9 cellular contexts compared by ENCODE assay signal in the genomic region with DNA sequence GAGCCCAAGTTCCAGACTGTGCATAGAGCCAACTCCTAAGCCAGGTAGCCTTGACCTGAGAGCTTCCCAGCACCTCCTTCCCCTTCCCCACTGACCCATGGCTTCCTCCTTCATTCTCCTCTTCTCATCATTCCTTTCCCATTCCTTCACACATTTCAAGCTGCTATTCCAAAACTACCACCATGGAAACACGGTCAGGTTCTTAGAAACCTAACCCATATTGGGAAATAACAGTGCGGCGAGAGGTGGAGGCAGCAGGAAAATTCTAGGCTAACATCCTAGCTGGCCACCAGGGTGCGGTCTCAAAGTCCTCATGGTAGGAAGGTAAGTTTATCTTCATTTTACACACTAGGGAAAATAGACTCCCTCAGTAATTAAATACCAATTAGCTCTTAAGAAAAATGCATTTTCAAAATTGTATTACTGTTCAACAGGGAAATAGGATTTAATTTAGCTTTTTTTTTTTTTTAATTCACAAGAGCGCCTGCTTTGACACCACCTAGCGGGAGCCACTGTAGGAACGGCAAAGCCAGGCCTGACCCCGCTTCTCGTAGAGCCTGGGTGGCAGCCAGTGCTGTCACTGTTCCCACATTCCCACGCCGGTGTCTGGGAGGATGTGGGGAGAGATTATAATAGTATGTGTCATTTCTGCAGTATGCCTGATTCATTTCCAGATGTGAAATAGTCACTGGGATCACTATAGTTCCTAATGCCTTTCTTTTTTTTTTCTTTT. TPM values are rescaled to one million over a fixed set of nuclear protein-coding genes. Genes with fewer than 3 reads are reported as not detected.
DNase-seq lines count a peak whose midpoint lies in the region; ATAC-seq, FAIRE-seq and TF ChIP-seq lines count a peak whose summit lies in the region.
"Had no signal": no experiment of that assay in that cellular context is flagged by ENCODE, and none has a peak within 500 bp of the region (broad histone marks: within the 10 kb centered on the region; RNA-seq: fewer than 3 reads in every experiment).

No MANE protein-coding gene starts in this region.

- peak overlapping the region; percentile 66 for H2AFZ ChIP-seq in keratinocyte (ENCODE audit: control insufficient read depth, low read length)

- H3K4me2 ChIP-seq in keratinocyte (ENCODE audit: control insufficient read depth, extremely low read depth, insufficient read depth, low read depth, low read length): peak overlapping the region; percentile 39

- dilution Hi-C loops in keratinocyte (cut with MboI; ENCODE audit: extremely low pct_ligation_motif_present, low sequenced_read_pairs): no loop called here

- POLR2A ChIA-PET in CD4-positive, alpha-beta T cell (lab: Charles Lee): interaction anchor here (1.2 kb wide), 1 partner anchor 17 kb away, joined by 3 read pairs; a partner anchor contains a TSS

- H3K27me3 Mint-ChIP-seq in CD4-positive, alpha-beta T cell: no peaks in the 10 kb centered on the region

- peak overlapping the region; percentile 28 for H3K9ac ChIP-seq in keratinocyte (ENCODE audit: control insufficient read depth, extremely low read depth, insufficient read depth, low read length)

- H3K9me1 ChIP-seq in keratinocyte (ENCODE audit: control insufficient read depth, extremely low read depth, insufficient read depth, low read length): no peaks in the 10 kb centered on the region

- H3K4me1 ChIP-seq in ascending aorta (peaks cover 0 to 8% of the 10 kb centered on the region in 2 donors), keratinocyte (ENCODE audit: control insufficient read depth, extremely low read depth, insufficient read depth, low read length) (peaks cover 39% of the 10 kb centered on the region), upper lobe of right lung (peaks cover 6% of the 10 kb centered on the region)

- no peaks in the 10 kb centered on the region for H3K4me1 Mint-ChIP-seq in CD4-positive, alpha-beta T cell (ENCODE audit: low read depth)
- H3K4me1 Mint-ChIP-seq: B cell had no signal

- H3K4me3 Mint-ChIP-seq in CD4-positive, alpha-beta T cell: no peak overlapping the region
- H3K4me3 Mint-ChIP-seq: B cell had no signal

- no peaks in the 10 kb centered on the region for H3K9me3 Mint-ChIP-seq in CD4-positive, alpha-beta T cell

- intact Hi-C loops in ascending aorta (cut with DNase I) (loop anchor here (1.0 kb wide), 2 partner anchors 15 to 16 kb away; no protein-coding TSS in a partner anchor), upper lobe of right lung (cut with DNase I) (no loop called here)
- intact Hi-C loops in CD4-positive, alpha-beta T cell (cut with DNase I, micrococcal nuclease): no loop called here

- peak; percentile 9 for FAIRE-seq in keratinocyte (lab: Jason Lieb, UNC)

- no peaks in the 10 kb centered on the region for H3K9me3 ChIP-seq in ascending aorta
- H3K9me3 ChIP-seq in keratinocyte (ENCODE audit: control insufficient read depth, low read depth, low read length): no peaks in the 10 kb centered on the region
- no peaks in the 10 kb centered on the region for H3K9me3 ChIP-seq in upper lobe of right lung
- no peaks in the 10 kb centered on the region for H3K9me3 ChIP-seq in CD4-positive, alpha-beta T cell (ENCODE audit: control insufficient read depth, low read length)

- H3K27ac Mint-ChIP-seq in CD4-positive, alpha-beta T cell: no peak overlapping the region
- H3K27ac Mint-ChIP-seq: B cell had no signal

- H3K36me3 ChIP-seq in ascending aorta (no peaks in the 10 kb centered on the region), keratinocyte (ENCODE audit: control insufficient read depth in 2 of 2, extremely low read depth in 1 of 2, insufficient read depth in 2 of 2, low read length in 2 of 2) (no peaks in the 10 kb centered on the region), upper lobe of right lung (no peaks in the 10 kb centered on the region)

- peak; percentile 73 for ATAC-seq in upper lobe of right lung
- ATAC-seq in HG02884 (IDR thresholded peaks at IDR 0.05; ENCODE audit: unreplicated experiment): no peak
- no peak for ATAC-seq in CD4-positive, alpha-beta T cell (ENCODE audit: poor library complexity)
- no peak for ATAC-seq in HG03139 (IDR thresholded peaks at IDR 0.05; ENCODE audit: unreplicated experiment)

- TF ChIP-seq CTCF in ascending aorta (IDR thresholded peaks at IDR 0.05) (peak; percentile 25 to 68 (median 55)), keratinocyte (optimal IDR thresholded peaks at IDR 0.05 in 1 of 3, IDR thresholded peaks at IDR 0.05 in 1 of 3, conservative IDR thresholded peaks at IDR 0.05 in 1 of 3; ENCODE audit: extremely low read depth in 1 of 3, insufficient read depth in 2 of 3, low read length in 3 of 3) (peak; percentile 48 to 62 (median 57)), upper lobe of right lung (IDR thresholded peaks at IDR 0.05) (peak; percentile 56)
- TF ChIP-seq CTCF in CD4-positive, alpha-beta T cell (IDR thresholded peaks at IDR 0.05): no peak

- CTCF ChIA-PET in CD4-positive, alpha-beta T cell (lab: Charles Lee): interaction anchor here (0.8 to 2.3 kb wide), 4 partner anchors 8 to 38 kb away, joined by 3 to 11 read pairs (median 5); a partner anchor contains a TSS

- H3K27ac ChIP-seq in ascending aorta (peak overlapping the region; percentile 75 to 76), keratinocyte (ENCODE audit: control insufficient read depth, insufficient read depth, low read length) (peak overlapping the region; percentile 63), upper lobe of right lung (no peak overlapping the region)
- no peak overlapping the region for H3K27ac ChIP-seq in CD4-positive, alpha-beta T cell (ENCODE audit: low read depth, low read length)

- DNase-seq in NCI-H2171 treated with DMSO at 0.1 percent for 48 hours (lab: John Stamatoyannopoulos, UW): peak; percentile 48
- no peak for DNase-seq in NCI-H2171 (lab: John Stamatoyannopoulos, UW)
- peak; percentile 50 to 94 for DNase-seq in ascending aorta (ENCODE audit: low spot score in 2 of 2)
- peak; percentile 71 for DNase-seq in keratinocyte (ENCODE audit: low read depth, low spot score)
- DNase-seq in upper lobe of right lung: no peak
- DNase-seq in CD4-positive, alpha-beta T cell: no peak

- H3K79me2 ChIP-seq in keratinocyte (ENCODE audit: control insufficient read depth, insufficient read depth, low read length): no peaks in the 10 kb centered on the region

- no peak overlapping the region for H3K4me3 ChIP-seq in ascending aorta
- no peak overlapping the region for H3K4me3 ChIP-seq in keratinocyte (ENCODE audit: control insufficient read depth in 2 of 3, extremely low read depth in 1 of 3, insufficient read depth in 2 of 3, low read depth in 1 of 3, low read length in 3 of 3)
- no peak overlapping the region for H3K4me3 ChIP-seq in upper lobe of right lung

- no peaks in the 10 kb centered on the region for H3K36me3 Mint-ChIP-seq in CD4-positive, alpha-beta T cell (ENCODE audit: low read depth)

- no peaks in the 10 kb centered on the region for H3K27me3 ChIP-seq in ascending aorta
- no peaks in the 10 kb centered on the region for H3K27me3 ChIP-seq in keratinocyte (ENCODE audit: control insufficient read depth, extremely low read depth, insufficient read depth, low read length)
- no peaks in the 10 kb centered on the region for H3K27me3 ChIP-seq in upper lobe of right lung
- no peaks in the 10 kb centered on the region for H3K27me3 ChIP-seq in CD4-positive, alpha-beta T cell (ENCODE audit: control insufficient read depth, insufficient read depth, low read length)

- H4K20me1 ChIP-seq in keratinocyte (ENCODE audit: control insufficient read depth, extremely low read depth, insufficient read depth, low read length): no peaks in the 10 kb centered on the region

RNA-seq across cellular contexts. Expression of a gene that starts 14.0 kb away (rescaled TPM):
- 120 TPM for total RNA-seq in ascending aorta
- polyA plus RNA-seq in keratinocyte: 50.2 to 113 TPM (median 84.7 TPM) in 3 replicates
- 4.9 TPM for polyA plus RNA-seq in keratinocyte (2011; ENCODE audit: low read depth)
- 41.7 and 116 TPM in 2 replicates for polyA plus RNA-seq in keratinocyte (2011; cell fraction: cytosol; rRNA removed)
- 179 and 247 TPM in 2 replicates for polyA plus RNA-seq in keratinocyte (2011; cell fraction: nucleus; rRNA removed)
- 23.9 and 135 TPM in 2 replicates for polyA plus RNA-seq in keratinocyte (2012; ENCODE audit: low replicate concordance)
- polyA minus RNA-seq in keratinocyte: 27.7 to 97.1 TPM (median 35.6 TPM) in 3 replicates
- polyA minus RNA-seq in keratinocyte (2011; cell fraction: cytosol; rRNA and poly(A)+ RNA removed): 66.0 TPM
- polyA minus RNA-seq in keratinocyte (2011; cell fraction: nucleus; rRNA and poly(A)+ RNA removed): 47.3 and 50.2 TPM in 2 replicates
- 8.5 TPM for total RNA-seq in upper lobe of right lung
- 1 to 10 TPM in 1 of 2 experiments, under 1 TPM in 1; 0.45 to 1.1 TPM for total RNA-seq in CD4-positive, alpha-beta T cell

RNA-seq across cellular contexts. Expression of a gene that starts 16.7 kb away (rescaled TPM):
- 16.1 TPM for total RNA-seq in ascending aorta
- 41.7 to 76.4 TPM (median 51.4 TPM) in 3 replicates for polyA plus RNA-seq in keratinocyte
- polyA plus RNA-seq in keratinocyte (2011; ENCODE audit: low read depth): 10.8 TPM
- 44.7 and 45.1 TPM in 2 replicates for polyA plus RNA-seq in keratinocyte (2011; cell fraction: cytosol; rRNA removed)
- 82.7 and 84.6 TPM in 2 replicates for polyA plus RNA-seq in keratinocyte (2011; cell fraction: nucleus; rRNA removed)
- 29.8 and 39.2 TPM in 2 replicates for polyA plus RNA-seq in keratinocyte (2012; ENCODE audit: low replicate concordance)
- polyA minus RNA-seq in keratinocyte: 26.4 to 62.1 TPM (median 61.3 TPM) in 3 replicates
- 37.6 TPM for polyA minus RNA-seq in keratinocyte (2011; cell fraction: cytosol; rRNA and poly(A)+ RNA removed)
- polyA minus RNA-seq in keratinocyte (2011; cell fraction: nucleus; rRNA and poly(A)+ RNA removed): 30.5 and 58.3 TPM in 2 replicates
- 60.2 TPM for total RNA-seq in upper lobe of right lung
- 10 to 100 TPM; 10.8 to 12.1 TPM for total RNA-seq in CD4-positive, alpha-beta T cell

Comparison
In these comparisons a context has a peak if more than half of its experiments do, and no peak if none do; other contexts are left out.
1. DNase-seq: peak in NCI-H2171 treated with DMSO at 0.1 percent for 48 hours (single experiment), ascending aorta (2 of 2) and keratinocyte (single experiment); none in NCI-H2171 (single experiment), upper lobe of right lung (single experiment) and CD4-positive, alpha-beta T cell (0 of 10).
2. H3K27ac ChIP-seq: peak in ascending aorta (2 of 2) and keratinocyte (single experiment); none in upper lobe of right lung (single experiment) and CD4-positive, alpha-beta T cell (single experiment).
3. RNA of a gene that starts 14.0 kb away (total RNA-seq): 120 TPM in ascending aorta (single experiment); 8.5 TPM in upper lobe of right lung (single experiment) and 0.45 to 1.1 TPM in CD4-positive, alpha-beta T cell; every median in the first group is over 10 times any median in the second.